Comparison of ENCODE assay signal across 16 cellular contexts in the genomic region with DNA sequence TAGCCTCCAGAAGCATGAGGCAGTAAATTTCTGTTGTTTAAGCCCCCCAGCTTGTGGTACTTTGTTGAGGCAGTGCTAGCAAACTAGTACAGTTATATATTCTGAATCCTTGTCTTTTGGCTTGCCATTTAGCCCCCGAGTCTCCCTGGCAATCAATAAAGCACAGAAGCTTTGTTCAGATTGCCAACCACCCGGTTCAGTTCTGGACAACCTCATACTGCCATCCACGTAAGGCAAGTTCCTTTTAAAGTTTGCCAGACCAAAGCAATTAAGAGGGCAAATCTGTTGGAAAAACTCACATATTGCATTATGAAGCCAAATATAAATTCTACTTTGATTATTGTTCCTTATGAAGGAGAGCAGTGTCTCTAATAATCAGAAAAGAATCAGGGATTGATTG.
DNase-seq lines count a peak whose midpoint lies in the region; TF ChIP-seq lines count a peak whose summit lies in the region.
"Had no signal": no experiment of that assay in that cellular context is flagged by ENCODE, and none has a peak within 500 bp of the region (broad histone marks: within the 10 kb centered on the region; RNA-seq: fewer than 3 reads in every experiment).

No MANE protein-coding gene starts in this region.

- no peaks in the 10 kb centered on the region for H3F3A ChIP-seq in PC-9 (ENCODE audit: insufficient read depth, low read depth)

- no peaks in the 10 kb centered on the region for H3K79me1 ChIP-seq in H9 (ENCODE audit: insufficient read depth, low read depth, low read length, poor library complexity, severe bottlenecking)

- no peak for TF ChIP-seq EP300 in transverse colon (IDR thresholded peaks at IDR 0.05; ENCODE audit: low read depth)

- no peak overlapping the region for H3K4ac ChIP-seq in H9 (ENCODE audit: low read depth, low read length)

- TF ChIP-seq POLR2A in transverse colon (IDR thresholded peaks at IDR 0.05): no peak

- H3K36me3 ChIP-seq in PC-9 (ENCODE audit: low read depth): no peaks in the 10 kb centered on the region
- no peaks in the 10 kb centered on the region for H3K36me3 ChIP-seq in rectal smooth muscle tissue (ENCODE audit: control insufficient read depth, insufficient read depth, low read length)
- no peaks in the 10 kb centered on the region for H3K36me3 ChIP-seq in transverse colon

- H3K27ac ChIP-seq in PC-9 (no peak overlapping the region), caudate nucleus (ENCODE audit: low read depth, low read length) (peak overlapping the region; percentile 37), rectal smooth muscle tissue (ENCODE audit: low read depth, low read length) (peak overlapping the region; percentile 70), transverse colon (peak overlapping the region; percentile 54 to 64 (median 60)), H9 (ENCODE audit: insufficient read length, low read depth, low read length) (no peak overlapping the region)
- H3K27ac ChIP-seq: HL-60 had no signal

- 43 to 60% methylated on average over 1 to 3 of the region's 3 CpGs for WGBS in transverse colon (ENCODE audit: low coverage in 1 of 2), 2 donors
- no CpG with 5 or more reads among the region's 3 CpGs for WGBS in H9 (ENCODE audit: extremely low coverage, insufficient read length, low lambda C conversion rate)

- H3K4me1 Mint-ChIP-seq in H9: 0 out of 4 replicates have a peak, but pooled peaks cover 2 to 3% of the 10 kb centered on the region in 2 experiments
- H3K4me1 Mint-ChIP-seq: GM23338 had no signal

- TF ChIP-seq CTCF in PC-9 (conservative IDR thresholded peaks at IDR 0.05) (no peak), transverse colon (IDR thresholded peaks at IDR 0.05) (no peak), H9 (conservative IDR thresholded peaks at IDR 0.05) (no peak)

- H3K23me2 ChIP-seq in H9 (ENCODE audit: insufficient read length, low read depth, low read length, poor library complexity, severe bottlenecking): no peaks in the 10 kb centered on the region

- in situ Hi-C loops in transverse colon (cut with MboI; ENCODE audit: low pct_ligation_motif_present in 1 of 4, low pct_unique_long_range_greater_than_20kb in 1 of 4, low sequenced_read_pairs in 3 of 4): no loop called here

- H3K27me3 ChIP-seq in PC-9 (ENCODE audit: insufficient read depth, low read depth) (no peaks in the 10 kb centered on the region), rectal smooth muscle tissue (ENCODE audit: control insufficient read depth, insufficient read depth, low read length) (no peaks in the 10 kb centered on the region), transverse colon (no peaks in the 10 kb centered on the region), H9 (ENCODE audit: insufficient read depth, low read length) (no peaks in the 10 kb centered on the region)

- no peak overlapping the region for H2BK20ac ChIP-seq in H9 (ENCODE audit: low read depth, low read length, poor library complexity, severe bottlenecking)

- H3K4me1 ChIP-seq in PC-9 (replicated peaks; ENCODE audit: insufficient read depth) (peaks cover 19% of the 10 kb centered on the region), rectal smooth muscle tissue (ENCODE audit: control insufficient read depth, insufficient read depth, low read length) (peaks cover 56% of the 10 kb centered on the region), transverse colon (peaks cover 7 to 48% (median 19%) of the 10 kb centered on the region in 4 donors), H9 (ENCODE audit: insufficient read depth, low read length) (no peaks in the 10 kb centered on the region)

- CTCF ChIA-PET in PC-9 (lab: Charles Lee): interaction anchor here (0.6 to 2.4 kb wide), 2 partner anchors 67 to 369 kb away, joined by 3 to 9 read pairs; a partner anchor contains a TSS

- H3K79me2 ChIP-seq in PC-9 (ENCODE audit: low read depth): no peaks in the 10 kb centered on the region
- no peaks in the 10 kb centered on the region for H3K79me2 ChIP-seq in H9 (ENCODE audit: insufficient read depth, low read length)

- no peak overlapping the region for H3K27ac Mint-ChIP-seq in H9
- H3K27ac Mint-ChIP-seq: CD8-positive, alpha-beta T cell; GM23338; HFFc6 had no signal

- H2AK5ac ChIP-seq in H9 (ENCODE audit: insufficient read length, low read length): no peak overlapping the region

- H3K27me3 Mint-ChIP-seq in H9 (ENCODE audit: low read depth): no peaks in the 10 kb centered on the region

- POLR2A ChIA-PET in PC-9 (lab: Charles Lee; ENCODE audit: unreplicated experiment): interaction anchor here (0.7 kb wide), 1 partner anchor 394 kb away, joined by 8 read pairs; no protein-coding TSS in a partner anchor

- H4K91ac ChIP-seq in H9 (ENCODE audit: insufficient read length, low read depth, low read length): no peak overlapping the region

- no peak overlapping the region for H3K23ac ChIP-seq in H9 (ENCODE audit: insufficient read length, low read depth, low read length)

- no peak overlapping the region for H2BK120ac ChIP-seq in H9 (ENCODE audit: low read depth, low read length, poor library complexity, severe bottlenecking)

- H3K9me3 ChIP-seq in PC-9 (ENCODE audit: insufficient read depth, low read depth) (no peaks in the 10 kb centered on the region), transverse colon (no peaks in the 10 kb centered on the region), H9 (ENCODE audit: control insufficient read depth, low read depth, low read length) (no peaks in the 10 kb centered on the region)

- no peaks in the 10 kb centered on the region for H3K9me2 ChIP-seq in PC-9 (ENCODE audit: insufficient read depth)

- H2AFZ ChIP-seq in PC-9 (0 out of 2 replicates have a peak overlapping the region, but pooled peaks have one; percentile 20), H9 (ENCODE audit: low read length) (no peak overlapping the region)
- H2AFZ ChIP-seq: GM23338 had no signal

- DNase-seq in PC-9 (no peak), caudate nucleus (lab: John Stamatoyannopoulos, UW) (peak in 2 of 61 donors; percentile 8 to 17), transverse colon (no peak), H9 (no peak), NCI-H748 treated with DMSO at 0.1 percent for 48 hours (lab: John Stamatoyannopoulos, UW) (no peak)
- DNase-seq in activated CD8-positive, alpha-beta memory T cell treated with anti-CD3 and anti-CD28 coated beads, Interleukin-2, amount 50 U/mL, for 4 hours: no peak
- DNase-seq: ACHN; CD8-positive, alpha-beta T cell; DND-41; GDM1; HFFc6; NCI-H1436 treated with DMSO at 0.1 percent for 48 hours; NCI-H226 had no signal

- no peaks in the 10 kb centered on the region for H3K36me3 Mint-ChIP-seq in H9 (ENCODE audit: insufficient read depth in 1 of 3, low read depth in 3 of 3)
- H3K36me3 Mint-ChIP-seq: CD8-positive, alpha-beta T cell had no signal

- no peak overlapping the region for H3K18ac ChIP-seq in H9 (ENCODE audit: insufficient read length, low read depth, low read length)

- no peak overlapping the region for H4K5ac ChIP-seq in H9 (ENCODE audit: insufficient read length, low read depth, low read length)

- H3K9ac ChIP-seq in rectal smooth muscle tissue (ENCODE audit: low read length): no peak overlapping the region
- H3K9ac ChIP-seq in H9 (ENCODE audit: extremely low read depth, insufficient read length, low read length): no peak overlapping the region

- no peak overlapping the region for H2BK12ac ChIP-seq in H9 (ENCODE audit: insufficient read length, low read depth, low read length)

- BruUV-seq in PC-9 (replicated peaks; lab: Mats Ljungman, UMichigan): no TSS peak

- intact Hi-C loops in PC-9 (cut with micrococcal nuclease; ENCODE audit: unreplicated experiment): loop anchor here (10.0 kb wide), 2 partner anchors 309 to 371 kb away; a partner anchor contains a TSS
- intact Hi-C loops in transverse colon (cut with DNase I; ENCODE audit: low total_unique reads): loop anchor here (5.0 kb wide), 1 partner anchor 68 kb away; a partner anchor contains a TSS

- no peak overlapping the region for H3K14ac ChIP-seq in H9 (ENCODE audit: insufficient read depth, low read length)

- no peak overlapping the region for H2BK15ac ChIP-seq in H9 (ENCODE audit: low read depth, low read length)

- H3T11ph ChIP-seq in H9 (ENCODE audit: low read length): no peak overlapping the region

- H3K4me3 ChIP-seq in PC-9 (no peak overlapping the region), rectal smooth muscle tissue (ENCODE audit: low read length) (no peak overlapping the region), transverse colon (no peak overlapping the region)
- H3K4me3 ChIP-seq: GM23338 had no signal

- H3K56ac ChIP-seq in H9 (ENCODE audit: insufficient read length, low read depth, low read length): no peak overlapping the region

- no peaks in the 10 kb centered on the region for H3K9me3 Mint-ChIP-seq in H9
- H3K9me3 Mint-ChIP-seq: CD8-positive, alpha-beta T cell; GM23338; HFFc6 had no signal

- H4K8ac ChIP-seq in H9 (replicated peaks; ENCODE audit: insufficient read length, low read depth, low read length): no peak overlapping the region

- H2BK5ac ChIP-seq in H9 (ENCODE audit: insufficient read length, low read length): no peak overlapping the region

- H4K20me1 ChIP-seq in PC-9 (ENCODE audit: insufficient read depth): no peaks in the 10 kb centered on the region
- no peaks in the 10 kb centered on the region for H4K20me1 ChIP-seq in H9 (ENCODE audit: control insufficient read depth, insufficient read depth, insufficient read length)

- H3K4me2 ChIP-seq in PC-9 (no peak overlapping the region), H9 (ENCODE audit: insufficient read depth, insufficient read length, low read length) (no peak overlapping the region)
- H3K4me2 ChIP-seq: GM23338 had no signal

- H3K4me3 Mint-ChIP-seq in H9: no peak overlapping the region
- H3K4me3 Mint-ChIP-seq: CD8-positive, alpha-beta T cell; GM23338; HFFc6 had no signal

Comparison
In these comparisons a context has a peak if more than half of its experiments do, and no peak if none do; other contexts are left out.
1. H3K27ac ChIP-seq: peak in caudate nucleus (single experiment), rectal smooth muscle tissue (single experiment) and transverse colon (4 of 4); none in PC-9 (single experiment) and H9 (single experiment).